ENCODE assay signal across 3 cellular contexts in the genomic region with DNA sequence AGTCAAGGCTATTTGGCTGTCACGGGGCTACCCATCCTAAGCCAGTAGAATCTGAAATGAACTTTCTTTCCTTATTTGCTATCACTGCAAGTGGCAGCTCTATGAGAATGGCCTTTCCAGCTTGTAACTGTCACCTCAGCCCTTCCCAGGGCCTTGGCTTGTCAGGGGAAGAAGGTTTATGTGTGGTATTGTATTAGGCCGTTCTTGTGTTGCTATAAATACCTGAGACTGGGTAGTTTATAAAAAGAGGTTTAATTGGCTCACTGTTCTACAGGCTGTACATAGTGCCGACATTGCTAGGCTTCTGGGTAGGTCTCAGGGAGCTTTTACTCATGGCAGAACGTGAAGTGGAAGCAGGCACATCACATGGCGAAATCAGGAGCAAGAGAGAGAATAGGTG.
"Had no signal": no experiment of that assay in that cellular context is flagged by ENCODE, and none has a peak within 500 bp of the region (broad histone marks: within the 10 kb centered on the region; RNA-seq: fewer than 3 reads in every experiment).

No MANE protein-coding gene starts in this region.

- DNase-seq: GDM1, GF-D8 had no signal

- H3K4me3 ChIP-seq: GM12878 had no signal

- ATAC-seq: GM12878 had no signal
